Comparison of ENCODE assay signal across 10 cellular contexts in genomic region chr11:33868646-33869461, GRCh38. TPM values are rescaled to one million over a fixed set of nuclear protein-coding genes. Genes with fewer than 3 reads are reported as not detected.
DNase-seq lines count a peak whose midpoint lies in the region; ATAC-seq, FAIRE-seq and TF ChIP-seq lines count a peak whose summit lies in the region.
"Had no signal": no experiment of that assay in that cellular context is flagged by ENCODE, and none has a peak within 500 bp of the region (broad histone marks: within the 10 kb centered on the region; RNA-seq: fewer than 3 reads in every experiment).

No MANE protein-coding gene starts in this region.

- no peak for FAIRE-seq in H54 (lab: Jason Lieb, UNC)
- FAIRE-seq: A204.1 had no signal

- DNase-seq in DMS53 (lab: John Stamatoyannopoulos, UW) (peak; percentile 31), DMS53 treated with DMSO at 0.1 percent for 48 hours (lab: John Stamatoyannopoulos, UW; ENCODE audit: unreplicated experiment) (no peak), esophagus squamous epithelium (lab: John Stamatoyannopoulos, UW) (no peak), psoas muscle (peak in 1 of 2 donors; percentile 55), OCI-LY7 (ENCODE audit: low spot score) (no peak), H54 (ENCODE audit: insufficient read length, low spot score) (no peak), superior temporal gyrus (ENCODE audit: extremely low spot score) (no peak)

- H3K9ac ChIP-seq in OCI-LY3 (ENCODE audit: low read length), result no peak overlapping the region

- H3K4me2 ChIP-seq in OCI-LY3 (ENCODE audit: low read length) (0 out of 2 replicates have a peak overlapping the region, but pooled peaks have one; percentile 12), OCI-LY7 (ENCODE audit: low read length) (no peak overlapping the region)

- H3K27me3 ChIP-seq in OCI-LY3 (ENCODE audit: low read depth, low read length) (peaks cover 70% of the 10 kb centered on the region), esophagus squamous epithelium (peaks cover 0 to 79% (median 0%) of the 10 kb centered on the region in 4 donors), psoas muscle (ENCODE audit: insufficient read depth in 3 of 3, low read length in 2 of 3) (no peaks in the 10 kb centered on the region)

- POLR2A ChIA-PET in OCI-LY7 (lab: Charles Lee), result interaction anchor here (0.7 to 1.6 kb wide), 4 partner anchors 10 to 90 kb away, joined by 3 to 5 read pairs (median 4); no protein-coding TSS in a partner anchor

- CTCF ChIA-PET in OCI-LY7 (lab: Charles Lee; ENCODE audit: unreplicated experiment), result no interaction called here

- no peak for TF ChIP-seq POLR2A in esophagus squamous epithelium (IDR thresholded peaks at IDR 0.05)
- TF ChIP-seq POLR2A in H54 (IDR thresholded peaks at IDR 0.05; ENCODE audit: low read depth, low read length), result no peak

- no peaks in the 10 kb centered on the region for H3K36me3 ChIP-seq in OCI-LY3 (replicated peaks; ENCODE audit: low read depth, low read length)
- H3K36me3 ChIP-seq in esophagus squamous epithelium, result no peaks in the 10 kb centered on the region
- peaks cover 0 to 7% of the 10 kb centered on the region in 2 donors for H3K36me3 ChIP-seq in psoas muscle (ENCODE audit: insufficient read depth in 1 of 2, low read depth in 1 of 2)
- H3K36me3 ChIP-seq in OCI-LY7 (ENCODE audit: insufficient read depth, low read length), result no peaks in the 10 kb centered on the region

- no peak for TF ChIP-seq CTCF in OCI-LY3 (IDR thresholded peaks at IDR 0.05; ENCODE audit: low read depth, low read length)
- no peak for TF ChIP-seq CTCF in esophagus squamous epithelium (IDR thresholded peaks at IDR 0.05)
- TF ChIP-seq CTCF in psoas muscle (IDR thresholded peaks at IDR 0.05), result no peak
- TF ChIP-seq CTCF in OCI-LY7 (conservative IDR thresholded peaks at IDR 0.05; ENCODE audit: low read length), result no peak

- no peak overlapping the region for H3K27ac ChIP-seq in OCI-LY3 (ENCODE audit: low read length)
- H3K27ac ChIP-seq in esophagus squamous epithelium, result peak overlapping the region; percentile 66 to 91 (median 82)
- H3K27ac ChIP-seq in psoas muscle, result peak overlapping the region; percentile 73
- no peak overlapping the region for H3K27ac ChIP-seq in OCI-LY7 (ENCODE audit: low read depth, low read length, poor library complexity, severe bottlenecking)

- no peaks in the 10 kb centered on the region for H3K9me2 ChIP-seq in OCI-LY7 (ENCODE audit: insufficient read depth, low read length)

- H3K9me3 ChIP-seq in OCI-LY3 (ENCODE audit: insufficient read depth, low read length) (no peaks in the 10 kb centered on the region), esophagus squamous epithelium (no peaks in the 10 kb centered on the region), psoas muscle (no peaks in the 10 kb centered on the region), OCI-LY7 (ENCODE audit: low read length) (no peaks in the 10 kb centered on the region)

- H3K79me2 ChIP-seq in OCI-LY3 (ENCODE audit: low read length) (no peaks in the 10 kb centered on the region), OCI-LY7 (ENCODE audit: insufficient read depth, low read depth, low read length) (no peaks in the 10 kb centered on the region)

- 6 to 13% methylated on average over 12 to 17 of the region's 68 CpGs for WGBS in esophagus squamous epithelium, 2 donors
- WGBS in psoas muscle, 3 donors, result 3 to 7% (median 6%) methylated on average over 31 to 68 of the region's 68 CpGs

- no peaks in the 10 kb centered on the region; the same call in 1 of the 2 replicates for H4K20me1 ChIP-seq in OCI-LY3 (ENCODE audit: insufficient read depth, low read length)
- no peaks in the 10 kb centered on the region for H4K20me1 ChIP-seq in OCI-LY7 (ENCODE audit: insufficient read depth, low read length)

- no peak overlapping the region for H3K4me3 ChIP-seq in OCI-LY3 (ENCODE audit: low read length)
- H3K4me3 ChIP-seq in esophagus squamous epithelium, result peak overlapping the region; percentile 50 to 83 (median 60)
- H3K4me3 ChIP-seq in psoas muscle, result peak overlapping the region; percentile 82
- no peak overlapping the region for H3K4me3 ChIP-seq in OCI-LY7 (ENCODE audit: low read depth, low read length, poor library complexity, severe bottlenecking)

- no peak overlapping the region for H2AFZ ChIP-seq in OCI-LY3 (ENCODE audit: low read depth, low read length)
- no peak overlapping the region for H2AFZ ChIP-seq in OCI-LY7 (ENCODE audit: low read length)

- peak; percentile 49 to 55 (median 53) for ATAC-seq in psoas muscle

- BruUV-seq in OCI-LY7 (replicated peaks; lab: Mats Ljungman, UMichigan), result no TSS peak

- H3K4me1 ChIP-seq in OCI-LY3 (ENCODE audit: low read length) (peaks cover 17% of the 10 kb centered on the region), esophagus squamous epithelium (peaks cover 8 to 22% (median 9%) of the 10 kb centered on the region in 3 donors), psoas muscle (peaks cover 11% of the 10 kb centered on the region), OCI-LY7 (ENCODE audit: insufficient read depth, low read length, poor library complexity, severe bottlenecking) (peaks cover 9% of the 10 kb centered on the region)

- intact Hi-C loops in esophagus squamous epithelium (cut with DNase I) (no loop called here), psoas muscle (cut with DNase I) (no loop called here), OCI-LY7 (cut with micrococcal nuclease; ENCODE audit: unreplicated experiment) (no loop called here)

RNA-seq across cellular contexts. Expression of gene LMO2, which starts 23.0 kb away (rescaled TPM):
- total RNA-seq in esophagus squamous epithelium (10 to 100 TPM in 2 of 4 donors, 1 to 10 TPM in 2; 7.0 to 18.9 (median 13.3) TPM), psoas muscle (10 to 100 TPM; 11.1 to 47.1 (median 14.6) TPM), OCI-LY7 (2022) (0.89 and 2.0 TPM in 2 replicates)
- polyA plus RNA-seq in psoas muscle, result 10 to 100 TPM in 1 of 3 donors, 1 to 10 TPM in 2; 8.0 to 12.3 (median 9.5) TPM
- not detected in 2 replicates for total RNA-seq in OCI-LY7 (2014; rRNA removed; shearing (Covaris generic))
- total RNA-seq: SK-MEL-5 had no signal

Comparison
In these comparisons a context has a peak if more than half of its experiments do, and no peak if none do; other contexts are left out.
1. H3K27ac ChIP-seq: peak in esophagus squamous epithelium (4 of 4) and psoas muscle (single experiment); none in OCI-LY3 (single experiment) and OCI-LY7 (single experiment).
2. H3K4me3 ChIP-seq: peak in esophagus squamous epithelium (4 of 4) and psoas muscle (single experiment); none in OCI-LY3 (single experiment) and OCI-LY7 (single experiment).